ENCODE assay signal across 1 cellular context in the genomic region with DNA sequence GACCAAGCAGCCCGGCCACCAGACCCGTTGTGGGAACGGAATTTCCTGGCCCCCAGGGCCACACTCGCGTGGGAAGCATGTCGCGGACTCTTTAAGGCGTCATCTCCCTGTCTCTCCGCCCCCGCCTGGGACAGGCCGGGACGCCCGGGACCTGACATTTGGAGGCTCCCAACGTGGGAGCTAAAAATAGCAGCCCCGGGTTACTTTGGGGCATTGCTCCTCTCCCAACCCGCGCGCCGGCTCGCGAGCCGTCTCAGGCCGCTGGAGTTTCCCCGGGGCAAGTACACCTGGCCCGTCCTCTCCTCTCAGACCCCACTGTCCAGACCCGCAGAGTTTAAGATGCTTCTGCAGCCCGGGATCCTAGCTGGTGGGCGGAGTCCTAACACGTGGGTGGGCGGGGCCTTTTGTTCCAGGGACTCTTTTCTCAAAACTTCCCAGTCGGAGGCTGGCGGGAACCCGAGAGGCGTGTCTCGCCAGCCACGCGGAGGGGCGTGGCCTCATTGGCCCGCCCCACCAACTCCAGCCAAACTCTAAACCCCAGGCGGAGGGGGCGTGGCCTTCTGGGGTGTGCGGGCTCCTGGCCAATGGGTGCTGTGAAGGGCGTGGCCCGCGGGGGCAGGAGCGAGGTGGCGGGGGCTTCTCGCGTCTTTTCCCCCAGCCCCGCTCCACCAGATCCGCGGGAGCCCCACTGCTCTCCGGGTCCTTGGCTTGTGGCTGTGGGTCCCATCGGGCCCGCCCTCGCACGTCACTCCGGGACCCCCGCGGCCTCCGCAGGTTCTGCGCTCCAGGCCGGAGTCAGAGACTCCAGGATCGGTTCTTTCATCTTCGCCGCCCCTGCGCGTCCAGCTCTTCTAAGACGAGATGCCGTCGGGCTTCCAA.
TF ChIP-seq lines count a peak whose summit lies in the region.

A gene (plus strand): TSS at position 645 of the 879 bp plus-strand sequence. CDS start 217 bp downstream, at position 862.

TF ChIP-seq in GM12878, 131 proteins besides CTCF, POLR2A, EP300 and RAD21 (continued from another document):
- TF ChIP-seq, protein P1, sequence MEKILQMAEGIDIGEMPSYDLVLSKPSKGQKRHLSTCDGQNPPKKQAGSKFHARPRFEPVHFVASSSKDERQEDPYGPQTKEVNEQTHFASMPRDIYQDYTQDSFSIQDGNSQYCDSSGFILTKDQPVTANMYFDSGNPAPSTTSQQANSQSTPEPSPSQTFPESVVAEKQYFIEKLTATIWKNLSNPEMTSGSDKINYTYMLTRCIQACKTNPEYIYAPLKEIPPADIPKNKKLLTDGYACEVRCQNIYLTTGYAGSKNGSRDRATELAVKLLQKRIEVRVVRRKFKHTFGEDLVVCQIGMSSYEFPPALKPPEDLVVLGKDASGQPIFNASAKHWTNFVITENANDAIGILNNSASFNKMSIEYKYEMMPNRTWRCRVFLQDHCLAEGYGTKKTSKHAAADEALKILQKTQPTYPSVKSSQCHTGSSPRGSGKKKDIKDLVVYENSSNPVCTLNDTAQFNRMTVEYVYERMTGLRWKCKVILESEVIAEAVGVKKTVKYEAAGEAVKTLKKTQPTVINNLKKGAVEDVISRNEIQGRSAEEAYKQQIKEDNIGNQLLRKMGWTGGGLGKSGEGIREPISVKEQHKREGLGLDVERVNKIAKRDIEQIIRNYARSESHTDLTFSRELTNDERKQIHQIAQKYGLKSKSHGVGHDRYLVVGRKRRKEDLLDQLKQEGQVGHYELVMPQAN (conservative IDR thresholded peaks at IDR 0.05), result no peak; the same call in 1 of the 2 replicates
- no peak for TF ChIP-seq IRF4 (IDR thresholded peaks at IDR 0.05; ENCODE audit: low read depth, low read length)
- TF ChIP-seq HDGF (IDR thresholded peaks at IDR 0.05), result 0 out of 2 replicates have a peak, but pooled peaks have one; percentile 37
- no peak for TF ChIP-seq ETV6 (conservative IDR thresholded peaks at IDR 0.05 in 1 of 2, IDR thresholded peaks at IDR 0.05 in 1 of 2; ENCODE audit: borderline replicate concordance in 1 of 2, low read depth in 1 of 2)
